In the genomic region with DNA sequence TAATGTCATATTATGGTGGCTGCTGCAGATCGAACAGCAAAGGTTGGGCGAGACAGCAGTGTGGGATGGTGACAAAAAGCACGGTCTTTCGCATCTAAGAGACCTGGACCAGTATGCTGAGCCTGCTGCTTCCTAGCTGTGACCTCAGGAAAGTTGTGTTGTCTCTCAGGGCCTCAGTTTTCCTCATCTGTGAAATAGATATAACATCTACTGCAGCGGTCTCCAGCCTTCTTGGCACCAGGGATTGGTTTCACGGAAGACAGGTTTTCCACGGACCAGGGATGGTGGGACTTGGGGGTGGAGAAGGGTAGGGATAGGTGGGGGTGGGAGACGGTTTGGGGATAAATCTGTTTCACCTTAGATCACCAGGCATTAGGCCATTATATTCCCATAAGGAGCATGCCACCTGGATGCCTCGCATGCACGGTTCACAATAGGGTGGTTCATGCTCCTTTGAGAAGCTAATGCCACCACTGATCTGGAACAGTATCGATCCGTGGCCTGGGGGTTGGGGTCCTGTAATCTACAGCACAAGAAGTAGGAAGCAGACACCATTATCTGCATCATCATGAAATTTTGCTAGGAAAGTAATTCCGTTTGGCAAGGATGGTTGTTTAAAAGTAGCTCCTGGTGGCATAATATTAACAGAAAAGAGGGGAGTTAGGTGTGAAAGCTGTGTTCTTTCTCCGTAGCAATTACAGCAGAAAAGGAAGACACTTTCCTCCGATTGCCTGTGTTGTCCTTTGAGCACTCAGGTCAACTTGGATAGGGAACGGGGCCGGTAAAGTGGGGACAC, we compare ENCODE assay signal across 9 cellular contexts. TPM values are rescaled to one million over a fixed set of nuclear protein-coding genes. Genes with fewer than 3 reads are reported as not detected.
DNase-seq lines count a peak whose midpoint lies in the region; ATAC-seq, FAIRE-seq and TF ChIP-seq lines count a peak whose summit lies in the region.
"Had no signal": no experiment of that assay in that cellular context is flagged by ENCODE, and none has a peak within 500 bp of the region (broad histone marks: within the 10 kb centered on the region; RNA-seq: fewer than 3 reads in every experiment).

No MANE protein-coding gene starts in this region.

- H4K8ac ChIP-seq in IMR-90 (ENCODE audit: low read depth in 2 of 2, low read length in 2 of 2), result 0 out of 4 replicates have a peak overlapping the region, but pooled peaks of 1 of the 2 experiments have one; percentile 14

- H3K4me1 ChIP-seq in IMR-90 (ENCODE audit: control insufficient read depth, insufficient read depth, low read length), result peaks cover 14% of the 10 kb centered on the region
- H3K4me1 ChIP-seq in spleen, result peaks cover 24 to 75% (median 46%) of the 10 kb centered on the region in 6 donors
- H3K4me1 ChIP-seq: parathyroid adenoma had no signal

- no peak overlapping the region for H3K14ac ChIP-seq in IMR-90 (replicated peaks; ENCODE audit: low read depth, low read length)

- peaks cover 24% of the 10 kb centered on the region for H3K36me3 ChIP-seq in IMR-90 (ENCODE audit: control insufficient read depth, insufficient read depth, low read length)
- peaks cover 0 to 56% (median 39%) of the 10 kb centered on the region in 6 donors for H3K36me3 ChIP-seq in spleen

- peak overlapping the region; percentile 77 for H3K4ac ChIP-seq in IMR-90 (ENCODE audit: low read depth, low read length)

- CTCF ChIA-PET in IMR-90 (lab: Yijun Ruan, JAX), result no interaction called here

- H3K27ac ChIP-seq in IMR-90 (ENCODE audit: insufficient read depth, low read length) (no peak overlapping the region), spleen (peak overlapping the region in 6 of 8 donors; percentile 99 to 100 (median 100))
- H3K27ac ChIP-seq: parathyroid adenoma had no signal

- no TSS peak for BruUV-seq in IMR-90 (replicated peaks; lab: Mats Ljungman, UMichigan)

- WGBS in IMR-90 (ENCODE audit: extremely low coverage in 2 of 2, insufficient read length in 1 of 2), 2 experiments, result 96% methylated on average over 4 of the region's 17 CpGs; no CpG with 5 or more reads in 1 of the 2 experiments
- 93 to 97% (median 95%) methylated on average over 17 of the region's 17 CpGs for WGBS in spleen, 5 donors

- intact Hi-C loops in IMR-90 (cut with micrococcal nuclease), result loop anchor here (2.0 kb wide), 1 partner anchor 321 kb away; no protein-coding TSS in a partner anchor
- intact Hi-C loops in spleen (cut with DNase I; ENCODE audit: low total_unique reads), result loop anchor here (10.0 kb wide), 1 partner anchor 539 kb away; no protein-coding TSS in a partner anchor

- peaks cover 0 to 34% of the 10 kb centered on the region in 2 experiments; a peak in 2 of 4 replicates for H3K79me1 ChIP-seq in IMR-90 (ENCODE audit: low read depth in 1 of 2, low read length in 2 of 2)

- ATAC-seq in IMR-90 (ENCODE audit: low read depth), result peak; percentile 3; the same call in 1 of the 2 replicates
- no peak for ATAC-seq in GM18520 (IDR thresholded peaks at IDR 0.05; ENCODE audit: unreplicated experiment)
- ATAC-seq: stimulated activated naive CD8-positive, alpha-beta T cell treated with anti-CD3 and anti-CD28 coated beads, Interleukin-15, Interleukin-2, amounts not matched to agents 100 U/mL and 50 U/mL, for 24 hours had no signal

- H3K27me3 ChIP-seq in IMR-90 (ENCODE audit: control insufficient read depth, insufficient read depth, low read length) (no peaks in the 10 kb centered on the region), spleen (replicated peaks in 1 of 7) (no peaks in the 10 kb centered on the region)

- dilution Hi-C loops in IMR-90 (cut with HindIII; ENCODE audit: low sequenced_read_pairs, unreplicated experiment), result no loop called here

- no peak for TF ChIP-seq CTCF in IMR-90 (conservative IDR thresholded peaks at IDR 0.05; ENCODE audit: low read depth, low read length)
- no peak for TF ChIP-seq CTCF in fibroblast of villous mesenchyme (IDR thresholded peaks at IDR 0.05; ENCODE audit: insufficient read depth, low read depth, low read length)
- TF ChIP-seq CTCF in spleen (IDR thresholded peaks at IDR 0.05 in 8 of 11, conservative IDR thresholded peaks at IDR 0.05 in 3 of 11), result no peak

- peaks cover 41% of the 10 kb centered on the region for H4K20me1 ChIP-seq in IMR-90 (ENCODE audit: insufficient read depth, low read length)

- H2AK5ac ChIP-seq in IMR-90 (ENCODE audit: low read depth, low read length), result peak overlapping the region; percentile 23; the same call in 1 of the 2 replicates

- no peak; the same call in 1 of the 2 replicates for TF ChIP-seq RAD21 in IMR-90 (IDR thresholded peaks at IDR 0.05; ENCODE audit: low read length)

- DNase-seq in IMR-90, result peak; percentile 70
- DNase-seq in amniotic epithelial cell (ENCODE audit: low read depth), result peak; percentile 31
- peak; percentile 46 for DNase-seq in fibroblast of villous mesenchyme (ENCODE audit: low read depth)
- DNase-seq in spleen, result no peak
- DNase-seq in urothelium cell line (ENCODE audit: low spot score), result no peak
- no peak for DNase-seq in NCI-H748 (lab: John Stamatoyannopoulos, UW; ENCODE audit: unreplicated experiment)
- DNase-seq: stimulated activated naive CD8-positive, alpha-beta T cell treated with anti-CD3 and anti-CD28 coated beads, Interleukin-15, Interleukin-2, amounts not matched to agents 100 U/mL and 50 U/mL, for 24 hours had no signal

- H3K9me3 ChIP-seq in IMR-90 (ENCODE audit: control insufficient read depth, insufficient read depth, low read length) (no peaks in the 10 kb centered on the region), spleen (no peaks in the 10 kb centered on the region)

- in situ Hi-C loops in IMR-90 (cut with MboI; ENCODE audit: low sequenced_read_pairs), result loop anchor here (10.0 kb wide), 4 partner anchors 309 to 579 kb away; no protein-coding TSS in a partner anchor

- no peak overlapping the region for H2BK20ac ChIP-seq in IMR-90 (ENCODE audit: low read depth, low read length)

- H2BK120ac ChIP-seq in IMR-90 (ENCODE audit: low read depth, low read length), result 0 out of 2 replicates have a peak overlapping the region, but pooled peaks have one; percentile 6

- peaks cover 13% of the 10 kb centered on the region for H3K9me1 ChIP-seq in IMR-90 (ENCODE audit: insufficient read depth, low read length)

- H3K18ac ChIP-seq in IMR-90 (ENCODE audit: low read depth, low read length), result no peak overlapping the region

- no peak overlapping the region for H3K9ac ChIP-seq in IMR-90 (ENCODE audit: low read depth, low read length)
- H3K9ac ChIP-seq: parathyroid adenoma had no signal

- POLR2A ChIA-PET in IMR-90 (lab: Charles Lee; ENCODE audit: unreplicated experiment), result interaction anchor here (0.7 kb wide), 1 partner anchor 349 kb away, joined by 3 read pairs; no protein-coding TSS in a partner anchor

- H4K5ac ChIP-seq in IMR-90 (ENCODE audit: low read depth, low read length), result no peak overlapping the region

- H3K23ac ChIP-seq in IMR-90 (ENCODE audit: low read depth, low read length), result no peak overlapping the region

- no peak overlapping the region for H2AFZ ChIP-seq in IMR-90 (replicated peaks; ENCODE audit: low read length, poor library complexity)
- H2AFZ ChIP-seq: parathyroid adenoma had no signal

- no peak for FAIRE-seq in urothelium cell line (lab: Jason Lieb, UNC)

- H4K91ac ChIP-seq in IMR-90 (ENCODE audit: insufficient read depth, low read depth, low read length), result no peak overlapping the region

- H3K4me2 ChIP-seq in IMR-90 (ENCODE audit: low read depth, low read length), result no peak overlapping the region

- H2AK9ac ChIP-seq in IMR-90 (replicated peaks; ENCODE audit: low read depth, low read length, poor library complexity), result no peak overlapping the region

- H2BK5ac ChIP-seq in IMR-90 (ENCODE audit: low read depth, low read length, poor library complexity, severe bottlenecking), result no peak overlapping the region

- H3K4me3 ChIP-seq in IMR-90 (ENCODE audit: insufficient read depth, low read depth, low read length) (no peak overlapping the region), fibroblast of villous mesenchyme (ENCODE audit: low read depth, low read length) (no peak overlapping the region), spleen (no peak overlapping the region)

- H3K56ac ChIP-seq in IMR-90 (ENCODE audit: extremely low read depth, insufficient read depth, low read length), result no peak overlapping the region

- TF ChIP-seq POLR2A in IMR-90 (IDR thresholded peaks at IDR 0.05; ENCODE audit: low read depth, low read length), result peak; percentile 75
- no peak for TF ChIP-seq POLR2A in spleen (IDR thresholded peaks at IDR 0.05)

- no peak overlapping the region; the same call in 2 of the 3 replicates for H2BK15ac ChIP-seq in IMR-90 (ENCODE audit: low read depth, low read length)

TF ChIP-seq in IMR-90, 13 proteins besides CTCF, POLR2A, EP300 and RAD21:
- TF ChIP-seq NFE2L2 (IDR thresholded peaks at IDR 0.05; ENCODE audit: low read depth, low read length) (no peak; the same call in none of the 2 replicates), CHD1 (IDR thresholded peaks at IDR 0.05; ENCODE audit: low read depth, low read length) (no peak; the same call in 1 of the 2 replicates), RFX5 (IDR thresholded peaks at IDR 0.05; ENCODE audit: low read depth, low read length) (no peak), BHLHE40 (IDR thresholded peaks at IDR 0.05; ENCODE audit: low read depth, low read length) (no peak), RCOR1 (IDR thresholded peaks at IDR 0.05; ENCODE audit: insufficient replicate concordance, low read length) (no peak)

RNA-seq across cellular contexts. Expression of a gene that starts 10.8 kb away (rescaled TPM):
- 69.0 and 98.6 TPM in 2 replicates for total RNA-seq in IMR-90 (2012; rRNA removed)
- polyA plus RNA-seq in IMR-90 (2012; rRNA removed), result 123 and 175 TPM in 2 replicates
- polyA plus RNA-seq in IMR-90 (2012; cell fraction: cytosol; rRNA removed), result 70.4 and 114 TPM in 2 replicates
- polyA plus RNA-seq in IMR-90 (2012; cell fraction: nucleus; rRNA removed; ENCODE audit: low replicate concordance), result 720 and 827 TPM in 2 replicates
- total RNA-seq in fibroblast of villous mesenchyme, result 37.6 and 51.5 TPM in 2 replicates
- 100 to 1,000 TPM in 5 of 7 donors, 10 to 100 TPM in 2; 65.0 to 211 (median 135) TPM for total RNA-seq in spleen
- 10 to 100 TPM; 18.8 to 26.6 (median 19.6) TPM for polyA plus RNA-seq in spleen

Comparison
In these comparisons a context has a peak if more than half of its experiments do, and no peak if none do; other contexts are left out.
1. DNase-seq: peak in IMR-90 (single experiment), amniotic epithelial cell (single experiment) and fibroblast of villous mesenchyme (single experiment); none in spleen (single experiment), urothelium cell line (single experiment) and NCI-H748 (single experiment).